Comparison of ENCODE assay signal across 2 cellular contexts in genomic region chr6:41604006-41604405, GRCh38.
TF ChIP-seq lines count a peak whose summit lies in the region.

No MANE protein-coding gene starts in this region.

TF ChIP-seq in HepG2, 621 proteins besides CTCF, POLR2A, EP300 and RAD21:
- TF ChIP-seq POGZ (CRISPR knock-in tag; IDR thresholded peaks at IDR 0.05) (no peak), POLR2AphosphoS2 (IDR thresholded peaks at IDR 0.05; ENCODE audit: low read depth, low read length) (no peak), ZSCAN5A (CRISPR knock-in tag; IDR thresholded peaks at IDR 0.05; ENCODE audit: borderline replicate concordance) (no peak)

TF ChIP-seq in HEK293T, 16 proteins besides CTCF, POLR2A, EP300 and RAD21:
- TF ChIP-seq CTBP1 (IDR thresholded peaks at IDR 0.05; ENCODE audit: borderline replicate concordance) (no peak), BHLHE40 (IDR thresholded peaks at IDR 0.05; ENCODE audit: borderline replicate concordance) (no peak), SP1 (IDR thresholded peaks at IDR 0.05) (no peak), PKNOX1 (IDR thresholded peaks at IDR 0.05) (no peak), L3MBTL2 (conservative IDR thresholded peaks at IDR 0.05) (no peak), ARNT (IDR thresholded peaks at IDR 0.05) (no peak), ELF4 (IDR thresholded peaks at IDR 0.05) (no peak), ZNF384 (IDR thresholded peaks at IDR 0.05) (no peak), SUZ12 (IDR thresholded peaks at IDR 0.05) (no peak), FOXA1 (IDR thresholded peaks at IDR 0.05) (no peak), LEF1 (IDR thresholded peaks at IDR 0.05; ENCODE audit: borderline replicate concordance) (no peak), HDGF (IDR thresholded peaks at IDR 0.05; ENCODE audit: borderline replicate concordance) (no peak)
